In the genomic region with DNA sequence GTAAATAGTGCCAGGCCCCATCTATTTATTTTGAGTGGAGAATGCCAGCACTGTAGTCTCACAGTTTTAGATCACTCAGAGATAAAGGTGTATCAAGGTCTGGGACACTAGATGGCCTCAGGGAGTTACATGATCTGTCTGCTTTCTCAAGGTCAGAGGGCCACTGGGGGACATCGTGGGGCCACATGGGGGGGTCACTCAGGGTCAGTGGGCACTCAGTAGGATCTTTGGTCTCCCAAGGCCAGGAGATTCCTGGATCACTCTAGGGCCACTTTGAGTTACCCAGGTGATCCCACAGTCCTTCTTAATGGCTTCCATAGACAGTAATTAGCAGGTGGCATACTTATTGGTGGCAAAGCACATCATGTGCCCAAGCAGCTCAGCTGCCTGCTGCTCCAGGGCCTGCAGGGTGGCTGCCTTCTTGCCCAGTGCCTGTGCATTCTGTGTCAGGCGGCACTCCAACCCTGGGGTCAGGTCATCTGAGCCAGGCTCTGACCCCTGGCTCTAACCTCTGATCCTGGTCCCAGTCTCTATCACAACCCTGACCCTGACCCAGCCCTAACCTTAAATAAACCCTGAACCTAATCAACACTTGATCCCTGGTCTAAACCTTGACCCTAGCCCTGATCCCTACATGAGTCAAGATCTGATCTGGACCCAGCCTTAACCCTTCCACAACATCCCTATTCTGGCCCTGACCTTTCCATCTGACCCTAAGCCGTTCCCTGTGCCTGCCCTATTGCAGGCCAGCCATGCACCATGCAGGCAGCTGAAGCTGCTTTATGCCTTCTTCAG, we compare ENCODE assay signal across 2 cellular contexts.
TF ChIP-seq lines count a peak whose summit lies in the region.

No MANE protein-coding gene starts in this region.

TF ChIP-seq in SK-N-SH, 30 proteins besides CTCF, POLR2A, EP300 and RAD21:
- TF ChIP-seq TAF1 (IDR thresholded peaks at IDR 0.05; ENCODE audit: borderline replicate concordance, low read depth, low read length) (no peak), NRF1 (IDR thresholded peaks at IDR 0.05; ENCODE audit: low read depth, low read length) (no peak), GATA2 (CRISPR knock-in tag; IDR thresholded peaks at IDR 0.05) (peak; percentile 40; the same call in 1 of the 2 replicates)

TF ChIP-seq in SK-N-SH treated with all-trans-retinoic acid at 6 μM for 48 hours, 23 proteins besides CTCF, POLR2A, EP300 and RAD21:
- TF ChIP-seq GLIS3 (CRISPR knock-in tag; IDR thresholded peaks at IDR 0.05) (no peak), PPARA (CRISPR knock-in tag; IDR thresholded peaks at IDR 0.05; ENCODE audit: borderline replicate concordance) (no peak), CSDC2 (CRISPR knock-in tag; IDR thresholded peaks at IDR 0.05) (no peak)
